Comparison of ENCODE assay signal across 11 cellular contexts in the genomic region with DNA sequence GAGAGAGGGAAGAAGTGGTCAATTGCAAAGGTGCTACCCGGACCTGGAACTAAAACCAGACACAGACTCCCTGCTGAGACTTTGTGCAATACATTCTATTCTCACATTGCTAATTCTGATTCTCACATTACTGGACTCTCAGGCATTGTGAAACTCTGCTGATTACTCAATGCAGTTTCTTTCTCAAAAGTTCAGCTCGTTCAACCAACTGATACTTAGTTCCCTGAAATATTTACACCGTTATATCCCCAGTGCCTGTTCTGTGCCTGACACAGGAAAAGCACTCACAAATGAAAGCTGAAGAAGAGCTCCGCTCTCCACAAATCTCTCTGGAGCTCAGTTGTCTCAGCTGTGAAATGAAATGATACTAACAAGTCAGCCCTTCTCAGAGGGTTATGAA. TPM values are rescaled to one million over a fixed set of nuclear protein-coding genes. Genes with fewer than 3 reads are reported as not detected.
DNase-seq lines count a peak whose midpoint lies in the region; ATAC-seq and TF ChIP-seq lines count a peak whose summit lies in the region.
"Had no signal": no experiment of that assay in that cellular context is flagged by ENCODE, and none has a peak within 500 bp of the region (broad histone marks: within the 10 kb centered on the region; RNA-seq: fewer than 3 reads in every experiment).

No MANE protein-coding gene starts in this region.

- no peaks in the 10 kb centered on the region for H3K9me3 ChIP-seq in esophagus muscularis mucosa
- H3K9me3 ChIP-seq in psoas muscle: no peaks in the 10 kb centered on the region

- intact Hi-C loops in esophagus muscularis mucosa (cut with DNase I) (no loop called here), psoas muscle (cut with DNase I) (no loop called here), posterior vena cava (cut with DNase I) (no loop called here)

- peak; percentile 75 to 90 (median 80) for ATAC-seq in psoas muscle
- ATAC-seq in HG03457 (IDR thresholded peaks at IDR 0.05; ENCODE audit: unreplicated experiment): no peak
- ATAC-seq: T-helper 17 cell had no signal

- no peak for TF ChIP-seq EP300 in esophagus muscularis mucosa (IDR thresholded peaks at IDR 0.05)

- H3K27ac ChIP-seq in esophagus muscularis mucosa (replicated peaks in 1 of 4) (peak overlapping the region; percentile 5 to 66 (median 58)), psoas muscle (peak overlapping the region; percentile 37)

- TF ChIP-seq POLR2A in esophagus muscularis mucosa (IDR thresholded peaks at IDR 0.05; ENCODE audit: low read depth): no peak

- H3K4me1 ChIP-seq in esophagus muscularis mucosa (peaks cover 0 to 17% (median 9%) of the 10 kb centered on the region in 4 donors), psoas muscle (peaks cover 12% of the 10 kb centered on the region)

- peak overlapping the region in 1 of 4 donors; percentile 45 for H3K4me3 ChIP-seq in esophagus muscularis mucosa
- H3K4me3 ChIP-seq in psoas muscle: peak overlapping the region; percentile 58

- TF ChIP-seq CTCF in esophagus muscularis mucosa (IDR thresholded peaks at IDR 0.05) (no peak), psoas muscle (IDR thresholded peaks at IDR 0.05) (no peak)

- DNase-seq in GM04504 (ENCODE audit: low read depth) (peak; percentile 17), NCI-H226 (peak; percentile 91), esophagus muscularis mucosa (ENCODE audit: extremely low spot score) (no peak), psoas muscle (no peak), posterior vena cava (ENCODE audit: low spot score) (no peak), DMS79 treated with DMSO at 0.1 percent for 48 hours (lab: John Stamatoyannopoulos, UW) (no peak)
- DNase-seq in activated CD4-positive, CD25-positive, alpha-beta regulatory T cell treated with anti-CD3 and anti-CD28 coated beads, Interleukin-2, amount 50 U/mL, for 72 hours: no peak
- DNase-seq: H7, T-helper 17 cell had no signal

- WGBS in esophagus muscularis mucosa: 42% methylated on average over 4 of the region's 4 CpGs
- WGBS in psoas muscle, 3 donors: 30 to 41% (median 37%) methylated on average over 4 of the region's 4 CpGs

- H3K27me3 ChIP-seq in esophagus muscularis mucosa: peaks cover 0 to 14% (median 0%) of the 10 kb centered on the region in 4 donors
- peaks cover 0 to 5% (median 4%) of the 10 kb centered on the region in 3 donors for H3K27me3 ChIP-seq in psoas muscle (ENCODE audit: insufficient read depth in 3 of 3, low read length in 2 of 3)

- no peaks in the 10 kb centered on the region for H3K36me3 ChIP-seq in esophagus muscularis mucosa
- H3K36me3 ChIP-seq in psoas muscle (ENCODE audit: insufficient read depth in 1 of 2, low read depth in 1 of 2): no peaks in the 10 kb centered on the region

RNA-seq across cellular contexts. Expression of a gene that starts 0.5 kb away (rescaled TPM):
- 100 to 1,000 TPM in 1 of 4 donors, 10 to 100 TPM in 3; 27.8 to 109 (median 66.4) TPM for total RNA-seq in esophagus muscularis mucosa
- total RNA-seq in psoas muscle: 100 to 1,000 TPM in 2 of 4 donors, 10 to 100 TPM in 1, 1 to 10 TPM in 1; 5.7 to 723 (median 123) TPM
- polyA plus RNA-seq in psoas muscle: 100 to 1,000 TPM in 2 of 3 donors, 10 to 100 TPM in 1; 17.5 to 295 (median 251) TPM
- total RNA-seq in posterior vena cava: 10 to 100 TPM; 14.6 to 74.0 TPM
- total RNA-seq: H7, T-helper 17 cell had no signal
- polyA plus RNA-seq: neural cell had no signal

RNA-seq across cellular contexts. Expression of a gene that starts 33.7 kb away (rescaled TPM):
- total RNA-seq in esophagus muscularis mucosa: not detected
- total RNA-seq in psoas muscle: not detected
- polyA plus RNA-seq in psoas muscle: not detected
- total RNA-seq in posterior vena cava: not detected
- total RNA-seq: H7, T-helper 17 cell had no signal
- polyA plus RNA-seq: neural cell had no signal

RNA-seq across cellular contexts. Expression of a gene that starts 48.0 kb away (rescaled TPM):
- not detected for total RNA-seq in esophagus muscularis mucosa
- total RNA-seq in psoas muscle: not detected
- polyA plus RNA-seq in psoas muscle: not detected
- total RNA-seq in posterior vena cava: not detected
- total RNA-seq: T-helper 17 cell had no signal
- polyA plus RNA-seq: neural cell had no signal

RNA-seq across cellular contexts. Expression of a gene that starts 51.8 kb away (rescaled TPM):
- total RNA-seq in esophagus muscularis mucosa (not detected), psoas muscle (under 1 TPM in 1 of 4 donors, not detected in 3; 0.22 TPM), posterior vena cava (not detected)
- under 1 TPM in 2 of 3 donors, not detected in 1; 0.04 TPM for polyA plus RNA-seq in psoas muscle
- total RNA-seq: H7, T-helper 17 cell had no signal
- polyA plus RNA-seq: neural cell had no signal

RNA-seq across cellular contexts. Expression of a gene that starts 53.2 kb away (rescaled TPM):
- under 1 TPM in 2 of 4 donors, not detected in 2; 0.17 to 0.33 TPM for total RNA-seq in esophagus muscularis mucosa
- not detected for total RNA-seq in psoas muscle
- polyA plus RNA-seq in psoas muscle: not detected
- total RNA-seq in posterior vena cava: under 1 TPM; 0.29 to 0.56 TPM
- total RNA-seq: T-helper 17 cell had no signal
- polyA plus RNA-seq: neural cell had no signal

Comparison
In these comparisons a context has a peak if more than half of its experiments do, and no peak if none do; other contexts are left out.
1. DNase-seq: peak in GM04504 (single experiment) and NCI-H226 (single experiment); none in esophagus muscularis mucosa (single experiment), psoas muscle (0 of 2), posterior vena cava (single experiment), activated CD4-positive, CD25-positive, alpha-beta regulatory T cell treated with anti-CD3 and anti-CD28 coated beads, Interleukin-2, amount 50 U/mL, for 72 hours (single experiment) and DMS79 treated with DMSO at 0.1 percent for 48 hours (single experiment).